Comparison of ENCODE assay signal across 1 cellular context in the genomic region with DNA sequence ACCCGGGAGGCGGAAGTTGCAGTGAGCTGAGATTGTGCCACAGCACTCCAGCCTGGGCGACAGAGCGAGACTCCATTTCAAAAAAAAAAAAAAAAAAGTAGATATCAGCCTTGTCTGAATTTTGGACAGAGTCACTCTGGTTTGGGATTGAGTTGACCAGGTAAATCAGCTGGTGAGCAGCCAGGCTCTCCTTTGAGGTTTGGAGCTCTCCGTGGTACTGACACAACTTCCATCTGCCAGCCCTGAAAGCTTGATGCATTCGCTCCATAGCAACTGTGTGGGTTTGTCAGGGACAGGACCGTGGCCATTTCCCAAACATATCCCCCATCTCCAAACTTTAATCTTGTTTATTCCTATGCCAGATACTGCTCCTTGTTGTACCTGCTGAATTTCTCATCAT.
TF ChIP-seq lines count a peak whose summit lies in the region.

No MANE protein-coding gene starts in this region.

TF ChIP-seq in liver, 16 proteins besides CTCF, POLR2A, EP300 and RAD21 (continued from another document):
- TF ChIP-seq, protein P1, sequence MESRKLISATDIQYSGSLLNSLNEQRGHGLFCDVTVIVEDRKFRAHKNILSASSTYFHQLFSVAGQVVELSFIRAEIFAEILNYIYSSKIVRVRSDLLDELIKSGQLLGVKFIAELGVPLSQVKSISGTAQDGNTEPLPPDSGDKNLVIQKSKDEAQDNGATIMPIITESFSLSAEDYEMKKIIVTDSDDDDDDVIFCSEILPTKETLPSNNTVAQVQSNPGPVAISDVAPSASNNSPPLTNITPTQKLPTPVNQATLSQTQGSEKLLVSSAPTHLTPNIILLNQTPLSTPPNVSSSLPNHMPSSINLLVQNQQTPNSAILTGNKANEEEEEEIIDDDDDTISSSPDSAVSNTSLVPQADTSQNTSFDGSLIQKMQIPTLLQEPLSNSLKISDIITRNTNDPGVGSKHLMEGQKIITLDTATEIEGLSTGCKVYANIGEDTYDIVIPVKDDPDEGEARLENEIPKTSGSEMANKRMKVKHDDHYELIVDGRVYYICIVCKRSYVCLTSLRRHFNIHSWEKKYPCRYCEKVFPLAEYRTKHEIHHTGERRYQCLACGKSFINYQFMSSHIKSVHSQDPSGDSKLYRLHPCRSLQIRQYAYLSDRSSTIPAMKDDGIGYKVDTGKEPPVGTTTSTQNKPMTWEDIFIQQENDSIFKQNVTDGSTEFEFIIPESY (IDR thresholded peaks at IDR 0.05), result no peak
- TF ChIP-seq NR2F2 (IDR thresholded peaks at IDR 0.05), result no peak
